ENCODE assay signal across 21 cellular contexts in genomic region chr2:99445065-99445464, GRCh38. TPM values are rescaled to one million over a fixed set of nuclear protein-coding genes. Genes with fewer than 3 reads are reported as not detected.
DNase-seq lines count a peak whose midpoint lies in the region; ATAC-seq and TF ChIP-seq lines count a peak whose summit lies in the region.
"Had no signal": no experiment of that assay in that cellular context is flagged by ENCODE, and none has a peak within 500 bp of the region (broad histone marks: within the 10 kb centered on the region; RNA-seq: fewer than 3 reads in every experiment).

No MANE protein-coding gene starts in this region.

- TF ChIP-seq EP300 in ovary (IDR thresholded peaks at IDR 0.05) = no peak

- peaks cover 4% of the 10 kb centered on the region for H3K4me1 Mint-ChIP-seq in memory B cell

- no peaks in the 10 kb centered on the region for H3K27me3 Mint-ChIP-seq in memory B cell

- WGBS in ovary, 3 donors = 73 to 83% (median 75%) methylated on average over 4 of the region's 4 CpGs

- intact Hi-C loops in ovary (cut with DNase I) = no loop called here

- H2AFZ ChIP-seq in OCI-LY3 (ENCODE audit: low read depth, low read length) = no peak overlapping the region

- H3K27ac Mint-ChIP-seq in memory B cell = peak overlapping the region; percentile 24

- no peaks in the 10 kb centered on the region for H3K9me3 Mint-ChIP-seq in memory B cell
- H3K9me3 Mint-ChIP-seq: H9 had no signal

- no peak for TF ChIP-seq POLR2A in ovary (IDR thresholded peaks at IDR 0.05)

- H3K36me3 Mint-ChIP-seq in memory B cell = peaks cover 15% of the 10 kb centered on the region

- DNase-seq in HCEC 1CT (peak; percentile 59), choroid plexus epithelial cell (ENCODE audit: low read depth) (peak; percentile 14), memory B cell (ENCODE audit: low spot score in 2 of 2) (no peak), ovary (no peak), NCI-H82 treated with DMSO at 0.1 percent for 48 hours (lab: John Stamatoyannopoulos, UW; ENCODE audit: unreplicated experiment) (no peak)
- DNase-seq in activated CD4-positive, alpha-beta T cell treated with anti-CD3 and anti-CD28 coated beads for 1 hour = no peak
- DNase-seq: BE2C, DMS53, GF-D8, H9, MG63, NCI-H1417, NCI-H1694 treated with DMSO at 0.1 percent for 48 hours, NCI-H2081 treated with DMSO at 0.1 percent for 48 hours, NCI-H2171 treated with DMSO at 0.1 percent for 48 hours, NCI-H524 treated with DMSO at 0.1 percent for 48 hours, NCI-H82 had no signal

- no peak overlapping the region for H3K4me3 Mint-ChIP-seq in memory B cell
- H3K4me3 Mint-ChIP-seq: H9 had no signal

- H3K9ac ChIP-seq in OCI-LY3 (ENCODE audit: low read length) = no peak overlapping the region

- H3K4me1 ChIP-seq in OCI-LY3 (ENCODE audit: low read length) = peaks cover 18% of the 10 kb centered on the region
- H3K4me1 ChIP-seq in ovary (ENCODE audit: insufficient read depth) = no peaks in the 10 kb centered on the region
- H3K4me1 ChIP-seq: BE2C, SJSA1 had no signal

- H4K20me1 ChIP-seq in OCI-LY3 (ENCODE audit: insufficient read depth, low read length) = 0 out of 2 replicates have a peak, but pooled peaks cover 3% of the 10 kb centered on the region

- peaks cover 22% of the 10 kb centered on the region for H3K79me2 ChIP-seq in OCI-LY3 (ENCODE audit: low read length)

- H3K27me3 ChIP-seq in OCI-LY3 (ENCODE audit: low read depth, low read length) (no peaks in the 10 kb centered on the region), ovary (no peaks in the 10 kb centered on the region)
- H3K27me3 ChIP-seq: BE2C, MG63, SJSA1 had no signal

- H3K4me3 ChIP-seq in OCI-LY3 (ENCODE audit: low read length) = no peak overlapping the region
- H3K4me3 ChIP-seq in choroid plexus epithelial cell (ENCODE audit: low read depth, low read length) = no peak overlapping the region
- H3K4me3 ChIP-seq in ovary = no peak overlapping the region
- H3K4me3 ChIP-seq: MG63, SJSA1 had no signal

- H3K4me2 ChIP-seq in OCI-LY3 (ENCODE audit: low read length) = peak overlapping the region; percentile 19

- H3K9me3 ChIP-seq in OCI-LY3 (ENCODE audit: insufficient read depth, low read length) = no peaks in the 10 kb centered on the region
- H3K9me3 ChIP-seq in ovary = no peaks in the 10 kb centered on the region
- H3K9me3 ChIP-seq: BE2C, MG63, SJSA1 had no signal

- no peak for ATAC-seq in memory B cell (ENCODE audit: low read depth)
- ATAC-seq in GM19452 (IDR thresholded peaks at IDR 0.05; ENCODE audit: unreplicated experiment) = no peak
- ATAC-seq: Right ventricle myocardium inferior had no signal

- TF ChIP-seq CTCF in OCI-LY3 (IDR thresholded peaks at IDR 0.05; ENCODE audit: low read depth, low read length) (no peak), choroid plexus epithelial cell (conservative IDR thresholded peaks at IDR 0.05; ENCODE audit: low read depth, low read length) (no peak), ovary (IDR thresholded peaks at IDR 0.05) (no peak)

- peaks cover 15% of the 10 kb centered on the region for H3K36me3 ChIP-seq in OCI-LY3 (replicated peaks; ENCODE audit: low read depth, low read length)
- no peaks in the 10 kb centered on the region for H3K36me3 ChIP-seq in ovary
- H3K36me3 ChIP-seq: BE2C had no signal

- H3K27ac ChIP-seq in OCI-LY3 (ENCODE audit: low read length) = no peak overlapping the region
- no peak overlapping the region for H3K27ac ChIP-seq in ovary
- H3K27ac ChIP-seq: SJSA1 had no signal

RNA-seq across cellular contexts. Expression of gene REV1, which starts 44.8 kb away (rescaled TPM):
- 10 to 100 TPM; 43.2 to 63.3 (median 53.1) TPM for total RNA-seq in ovary
- polyA plus RNA-seq in ovary = 10 to 100 TPM; 25.4 to 30.9 TPM

Comparison
In these comparisons a context has a peak if more than half of its experiments do, and no peak if none do; other contexts are left out.
1. DNase-seq: peak in HCEC 1CT (single experiment) and choroid plexus epithelial cell (single experiment); none in memory B cell (0 of 2), ovary (0 of 5), NCI-H82 treated with DMSO at 0.1 percent for 48 hours (single experiment) and activated CD4-positive, alpha-beta T cell treated with anti-CD3 and anti-CD28 coated beads for 1 hour (single experiment).